Comparison of ENCODE assay signal across 19 cellular contexts in genomic region chr22:23393721-23394320, GRCh38.
DNase-seq lines count a peak whose midpoint lies in the region; ATAC-seq, FAIRE-seq and TF ChIP-seq lines count a peak whose summit lies in the region.
"Had no signal": no experiment of that assay in that cellular context is flagged by ENCODE, and none has a peak within 500 bp of the region (broad histone marks: within the 10 kb centered on the region; RNA-seq: fewer than 3 reads in every experiment).

No MANE protein-coding gene starts in this region.

- H3K27ac ChIP-seq in pancreas (no peak overlapping the region), aorta (ENCODE audit: low read depth in 1 of 2, low read length in 2 of 2) (no peak overlapping the region)
- H3K27ac ChIP-seq: A549, KMS-11 had no signal

- H3K36me3 ChIP-seq in pancreas, result no peaks in the 10 kb centered on the region
- no peaks in the 10 kb centered on the region for H3K36me3 ChIP-seq in aorta (ENCODE audit: control insufficient read depth in 1 of 2, insufficient read depth in 2 of 2, low read length in 1 of 2)
- H3K36me3 ChIP-seq: MG63 had no signal

- FAIRE-seq in pancreas (lab: Jason Lieb, UNC), result no peak
- FAIRE-seq: A549, H54, RCC 7860 had no signal

- WGBS in pancreas, 2 donors, result 77 to 82% methylated on average over 17 of the region's 17 CpGs
- 89 to 91% methylated on average over 17 of the region's 17 CpGs for WGBS in aorta, 2 donors

- DNase-seq in Right ventricle myocardium inferior (ENCODE audit: missing footprints) (peak; percentile 64), left ventricle myocardium superior (no peak), ecto neural progenitor cell (ENCODE audit: low spot score) (peak; percentile 37), pancreas (peak in 4 of 6 donors; percentile 5 to 60 (median 37)), aorta (peak; percentile 37 to 60), LoVo (ENCODE audit: low spot score) (no peak), OCI-M1 (lab: John Stamatoyannopoulos, UW) (no peak)
- DNase-seq: AML-193; CD4-positive, alpha-beta T cell; MG63; NCI-H1092 treated with DMSO at 0.1 percent for 48 hours; NCI-H2081 treated with DMSO at 0.1 percent for 48 hours; NCI-H510A treated with DMSO at 0.1 percent for 48 hours; SHP77 had no signal

- H3K4me3 ChIP-seq in pancreas (no peak overlapping the region), aorta (ENCODE audit: low read length in 2 of 2) (no peak overlapping the region)
- H3K4me3 ChIP-seq: A549, MG63 had no signal

- no peak for TF ChIP-seq CTCF in pancreas (IDR thresholded peaks at IDR 0.05)

- no peak for ATAC-seq in Right ventricle myocardium inferior
- no peak for ATAC-seq in left ventricle myocardium superior
- ATAC-seq in pancreas, result no peak
- no peak for ATAC-seq in aorta (ENCODE audit: low FRiP score)
- no peak for ATAC-seq in HG02885 (IDR thresholded peaks at IDR 0.05; ENCODE audit: poor library complexity, unreplicated experiment)
- ATAC-seq: A549 had no signal

- H3K27me3 ChIP-seq in pancreas, result no peaks in the 10 kb centered on the region
- no peaks in the 10 kb centered on the region for H3K27me3 ChIP-seq in aorta (ENCODE audit: control insufficient read depth in 1 of 2, insufficient read depth in 2 of 2, low read length in 1 of 2)
- H3K27me3 ChIP-seq: MG63 had no signal

- H3K4me1 ChIP-seq in pancreas (no peaks in the 10 kb centered on the region), aorta (ENCODE audit: control insufficient read depth in 1 of 2, insufficient read depth in 2 of 2, low read length in 2 of 2) (no peaks in the 10 kb centered on the region)
- H3K4me1 ChIP-seq: A549 had no signal

- H3K9me3 ChIP-seq in pancreas (no peaks in the 10 kb centered on the region), aorta (ENCODE audit: control insufficient read depth, low read length) (no peaks in the 10 kb centered on the region)
- H3K9me3 ChIP-seq: A549, MG63 had no signal

- intact Hi-C loops in Right ventricle myocardium inferior (cut with DNase I) (no loop called here), left ventricle myocardium superior (cut with micrococcal nuclease) (no loop called here), pancreas (cut with DNase I) (no loop called here), aorta (cut with DNase I) (no loop called here)

Comparison
In these comparisons a context has a peak if more than half of its experiments do, and no peak if none do; other contexts are left out.
1. DNase-seq: peak in Right ventricle myocardium inferior (single experiment), ecto neural progenitor cell (single experiment), pancreas (4 of 6) and aorta (2 of 2); none in left ventricle myocardium superior (single experiment), LoVo (single experiment) and OCI-M1 (single experiment).